Comparison of ENCODE assay signal across 9 cellular contexts in the genomic region with DNA sequence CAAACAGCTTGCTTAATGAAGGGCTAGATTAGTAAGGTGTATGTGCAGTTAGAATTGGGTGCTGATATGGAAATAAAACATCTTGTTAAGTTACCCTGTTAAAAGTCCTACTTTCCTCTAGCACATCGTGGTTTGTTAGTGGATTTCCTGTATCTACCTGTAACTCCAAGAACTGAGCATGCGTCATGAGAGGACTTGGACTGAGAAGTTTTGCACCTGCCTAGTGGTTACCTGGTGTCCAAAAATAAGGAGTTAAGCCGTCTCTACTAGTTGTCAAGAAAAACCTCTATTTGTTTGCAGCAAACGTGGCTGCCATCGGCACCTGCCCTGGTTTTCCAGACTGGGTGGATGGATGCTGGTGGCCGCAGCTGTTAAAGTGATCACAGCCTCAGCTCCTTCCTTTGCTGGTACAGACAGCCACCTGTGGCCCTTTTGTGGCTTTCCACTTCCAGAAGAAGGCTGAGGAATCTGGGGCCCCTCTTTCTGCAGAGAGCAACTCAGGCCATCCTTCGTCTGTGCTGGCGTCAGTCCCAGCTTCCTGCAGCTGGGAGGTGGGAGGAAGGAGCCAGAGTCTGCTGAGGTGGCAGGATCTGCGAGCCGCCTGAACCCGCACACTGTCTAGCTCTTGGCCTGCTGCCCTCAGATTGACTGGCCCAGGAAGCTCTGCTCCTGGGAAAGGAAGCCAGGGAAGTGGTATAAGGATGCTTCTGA. TPM values are rescaled to one million over a fixed set of nuclear protein-coding genes. Genes with fewer than 3 reads are reported as not detected.
DNase-seq lines count a peak whose midpoint lies in the region; ATAC-seq and TF ChIP-seq lines count a peak whose summit lies in the region.
"Had no signal": no experiment of that assay in that cellular context is flagged by ENCODE, and none has a peak within 500 bp of the region (broad histone marks: within the 10 kb centered on the region; RNA-seq: fewer than 3 reads in every experiment).

No MANE protein-coding gene starts in this region.

- H3K4me1 ChIP-seq in SJCRH30 = peaks cover 5% of the 10 kb centered on the region

- WGBS in lower leg skin, 2 donors = 27 to 37% methylated on average over 9 to 11 of the region's 11 CpGs

- H3K27ac ChIP-seq in SJCRH30 (peak overlapping the region; percentile 29; the same call in 1 of the 2 replicates), substantia nigra (ENCODE audit: low read depth, low read length, poor library complexity, severe bottlenecking) (no peak overlapping the region)

- H3K4me3 ChIP-seq in SJCRH30 (no peak overlapping the region), lower leg skin (ENCODE audit: low read depth, poor library complexity, severe bottlenecking) (no peak overlapping the region)

- no peaks in the 10 kb centered on the region for H3K36me3 ChIP-seq in SJCRH30

- intact Hi-C loops in left ventricle myocardium superior (cut with micrococcal nuclease) = no loop called here
- intact Hi-C loops in lower leg skin (cut with DNase I; ENCODE audit: low total_unique reads) = no loop called here

- H3K9me3 ChIP-seq in SJCRH30 (replicated peaks) = no peaks in the 10 kb centered on the region

- H3K27me3 ChIP-seq in SJCRH30 = no peaks in the 10 kb centered on the region

- DNase-seq in NCI-H1694 (lab: John Stamatoyannopoulos, UW) (peak; percentile 21), NCI-H1694 treated with DMSO at 0.1 percent for 48 hours (lab: John Stamatoyannopoulos, UW) (no peak), SJCRH30 (peak; percentile 71 to 80), left ventricle myocardium superior (peak; percentile 78), substantia nigra (lab: John Stamatoyannopoulos, UW) (peak in 36 of 49 donors; percentile 6 to 78 (median 52)), lower leg skin (ENCODE audit: low spot score in 2 of 2) (no peak)
- DNase-seq: stimulated activated CD4-positive, alpha-beta T cell treated with anti-CD3 and anti-CD28 coated beads, Interleukin-2, amount 100 ng/mL, for 48 hours had no signal

- ATAC-seq in left ventricle myocardium superior (peak; percentile 69), HG03378 (IDR thresholded peaks at IDR 0.05; ENCODE audit: unreplicated experiment) (no peak), HG03095 (IDR thresholded peaks at IDR 0.05; ENCODE audit: unreplicated experiment) (no peak)

- TF ChIP-seq CTCF in lower leg skin (IDR thresholded peaks at IDR 0.05) = no peak

- TF ChIP-seq POLR2A in lower leg skin (IDR thresholded peaks at IDR 0.05) = no peak

RNA-seq across cellular contexts. Expression of gene CABLES1, which starts 56.8 kb away (rescaled TPM):
- 21.9 and 22.8 TPM in 2 replicates for total RNA-seq in SJCRH30 (2014; rRNA removed; shearing (Covaris generic))
- total RNA-seq in left ventricle myocardium superior (3.2 TPM), lower leg skin (10 to 100 TPM; 15.0 to 52.5 (median 27.5) TPM)

Comparison
In these comparisons a context has a peak if more than half of its experiments do, and no peak if none do; other contexts are left out.
1. DNase-seq: peak in NCI-H1694 (single experiment), SJCRH30 (2 of 2), left ventricle myocardium superior (single experiment) and substantia nigra (36 of 49); none in NCI-H1694 treated with DMSO at 0.1 percent for 48 hours (single experiment) and lower leg skin (0 of 2).